2 cellular contexts compared by ENCODE assay signal in the genomic region with DNA sequence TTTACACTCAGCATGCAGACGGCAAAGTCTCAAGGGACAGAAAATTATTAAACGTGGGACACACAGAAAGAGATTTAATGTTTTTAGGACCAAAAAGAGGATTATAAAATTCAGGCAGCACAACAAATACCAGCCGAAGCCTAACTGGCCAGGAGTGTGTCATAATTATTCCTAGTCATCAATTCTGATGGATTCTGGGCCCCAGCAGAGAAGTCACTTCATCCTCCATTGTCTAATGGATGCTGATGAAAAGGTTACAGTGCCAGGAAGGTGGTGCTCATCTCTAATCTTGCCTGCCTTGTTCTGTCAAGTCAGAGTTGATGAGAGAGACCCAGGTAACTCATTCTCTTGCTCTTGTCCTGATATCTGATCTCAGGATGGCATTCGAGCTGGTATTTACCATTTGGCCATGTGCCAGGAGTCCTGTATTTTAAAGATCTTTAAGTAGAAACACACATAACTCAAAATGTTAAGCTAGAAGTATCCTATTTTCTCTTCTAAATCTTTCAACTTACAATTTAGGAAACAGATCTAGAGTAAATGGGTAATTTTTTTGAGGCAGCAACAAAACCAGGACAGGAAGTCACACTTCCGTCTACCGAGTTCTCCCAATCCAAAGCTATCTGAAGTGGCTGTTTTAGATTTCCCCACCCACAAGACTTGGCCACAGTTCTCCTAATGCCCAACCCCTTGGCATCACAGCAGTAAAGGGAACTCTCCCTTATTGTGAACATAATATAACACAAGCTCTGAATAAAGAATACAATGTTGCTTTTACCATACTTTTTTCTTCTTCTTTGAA.
A peak's percentile ranks its signal among the peaks of the same experiment; 100 is the strongest.
TF ChIP-seq lines count a peak whose summit lies in the region.

No MANE protein-coding gene starts in this region.

TF ChIP-seq in HEK293, 187 proteins besides CTCF, POLR2A, EP300 and RAD21 (continued from another document and continues in another):
- TF ChIP-seq, protein P1, sequence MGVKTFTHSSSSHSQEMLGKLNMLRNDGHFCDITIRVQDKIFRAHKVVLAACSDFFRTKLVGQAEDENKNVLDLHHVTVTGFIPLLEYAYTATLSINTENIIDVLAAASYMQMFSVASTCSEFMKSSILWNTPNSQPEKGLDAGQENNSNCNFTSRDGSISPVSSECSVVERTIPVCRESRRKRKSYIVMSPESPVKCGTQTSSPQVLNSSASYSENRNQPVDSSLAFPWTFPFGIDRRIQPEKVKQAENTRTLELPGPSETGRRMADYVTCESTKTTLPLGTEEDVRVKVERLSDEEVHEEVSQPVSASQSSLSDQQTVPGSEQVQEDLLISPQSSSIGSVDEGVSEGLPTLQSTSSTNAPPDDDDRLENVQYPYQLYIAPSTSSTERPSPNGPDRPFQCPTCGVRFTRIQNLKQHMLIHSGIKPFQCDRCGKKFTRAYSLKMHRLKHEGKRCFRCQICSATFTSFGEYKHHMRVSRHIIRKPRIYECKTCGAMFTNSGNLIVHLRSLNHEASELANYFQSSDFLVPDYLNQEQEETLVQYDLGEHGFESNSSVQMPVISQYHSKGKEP (tag by site-specific recombination; IDR thresholded peaks at IDR 0.05): 0 out of 2 replicates have a peak, but pooled peaks have one; percentile 21
- TF ChIP-seq ZNF394 (tag by site-specific recombination; IDR thresholded peaks at IDR 0.05; ENCODE audit: borderline replicate concordance) (no peak), ZNF529 (tag by site-specific recombination; IDR thresholded peaks at IDR 0.05; ENCODE audit: insufficient replicate concordance) (no peak), ZNF555 (tag by site-specific recombination; conservative IDR thresholded peaks at IDR 0.05) (no peak), OSR2 (tag by site-specific recombination; IDR thresholded peaks at IDR 0.05) (no peak), ZNF132 (tag by site-specific recombination; IDR thresholded peaks at IDR 0.05; ENCODE audit: borderline replicate concordance) (0 out of 2 replicates have a peak, but pooled peaks have one; percentile 27), KLF1 (tag by site-specific recombination; IDR thresholded peaks at IDR 0.05) (no peak)
- TF ChIP-seq, protein P2, sequence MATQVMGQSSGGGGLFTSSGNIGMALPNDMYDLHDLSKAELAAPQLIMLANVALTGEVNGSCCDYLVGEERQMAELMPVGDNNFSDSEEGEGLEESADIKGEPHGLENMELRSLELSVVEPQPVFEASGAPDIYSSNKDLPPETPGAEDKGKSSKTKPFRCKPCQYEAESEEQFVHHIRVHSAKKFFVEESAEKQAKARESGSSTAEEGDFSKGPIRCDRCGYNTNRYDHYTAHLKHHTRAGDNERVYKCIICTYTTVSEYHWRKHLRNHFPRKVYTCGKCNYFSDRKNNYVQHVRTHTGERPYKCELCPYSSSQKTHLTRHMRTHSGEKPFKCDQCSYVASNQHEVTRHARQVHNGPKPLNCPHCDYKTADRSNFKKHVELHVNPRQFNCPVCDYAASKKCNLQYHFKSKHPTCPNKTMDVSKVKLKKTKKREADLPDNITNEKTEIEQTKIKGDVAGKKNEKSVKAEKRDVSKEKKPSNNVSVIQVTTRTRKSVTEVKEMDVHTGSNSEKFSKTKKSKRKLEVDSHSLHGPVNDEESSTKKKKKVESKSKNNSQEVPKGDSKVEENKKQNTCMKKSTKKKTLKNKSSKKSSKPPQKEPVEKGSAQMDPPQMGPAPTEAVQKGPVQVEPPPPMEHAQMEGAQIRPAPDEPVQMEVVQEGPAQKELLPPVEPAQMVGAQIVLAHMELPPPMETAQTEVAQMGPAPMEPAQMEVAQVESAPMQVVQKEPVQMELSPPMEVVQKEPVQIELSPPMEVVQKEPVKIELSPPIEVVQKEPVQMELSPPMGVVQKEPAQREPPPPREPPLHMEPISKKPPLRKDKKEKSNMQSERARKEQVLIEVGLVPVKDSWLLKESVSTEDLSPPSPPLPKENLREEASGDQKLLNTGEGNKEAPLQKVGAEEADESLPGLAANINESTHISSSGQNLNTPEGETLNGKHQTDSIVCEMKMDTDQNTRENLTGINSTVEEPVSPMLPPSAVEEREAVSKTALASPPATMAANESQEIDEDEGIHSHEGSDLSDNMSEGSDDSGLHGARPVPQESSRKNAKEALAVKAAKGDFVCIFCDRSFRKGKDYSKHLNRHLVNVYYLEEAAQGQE (tag by site-specific recombination; IDR thresholded peaks at IDR 0.05): no peak
- TF ChIP-seq, protein P3, sequence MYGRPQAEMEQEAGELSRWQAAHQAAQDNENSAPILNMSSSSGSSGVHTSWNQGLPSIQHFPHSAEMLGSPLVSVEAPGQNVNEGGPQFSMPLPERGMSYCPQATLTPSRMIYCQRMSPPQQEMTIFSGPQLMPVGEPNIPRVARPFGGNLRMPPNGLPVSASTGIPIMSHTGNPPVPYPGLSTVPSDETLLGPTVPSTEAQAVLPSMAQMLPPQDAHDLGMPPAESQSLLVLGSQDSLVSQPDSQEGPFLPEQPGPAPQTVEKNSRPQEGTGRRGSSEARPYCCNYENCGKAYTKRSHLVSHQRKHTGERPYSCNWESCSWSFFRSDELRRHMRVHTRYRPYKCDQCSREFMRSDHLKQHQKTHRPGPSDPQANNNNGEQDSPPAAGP (tag by site-specific recombination; IDR thresholded peaks at IDR 0.05): no peak
- TF ChIP-seq, protein P4, sequence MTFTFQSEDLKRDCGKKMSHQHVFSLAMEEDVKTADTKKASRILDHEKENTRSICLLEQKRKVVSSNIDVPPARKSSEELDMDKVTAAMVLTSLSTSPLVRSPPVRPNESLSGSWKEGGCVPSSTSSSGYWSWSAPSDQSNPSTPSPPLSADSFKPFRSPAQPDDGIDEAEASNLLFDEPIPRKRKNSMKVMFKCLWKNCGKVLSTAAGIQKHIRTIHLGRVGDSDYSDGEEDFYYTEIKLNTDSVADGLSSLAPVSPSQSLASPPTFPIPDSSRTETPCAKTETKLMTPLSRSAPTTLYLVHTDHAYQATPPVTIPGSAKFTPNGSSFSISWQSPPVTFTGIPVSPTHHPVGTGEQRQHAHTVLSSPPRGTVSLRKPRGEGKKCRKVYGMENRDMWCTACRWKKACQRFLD (tag by site-specific recombination; IDR thresholded peaks at IDR 0.05): no peak
- TF ChIP-seq, protein P5, sequence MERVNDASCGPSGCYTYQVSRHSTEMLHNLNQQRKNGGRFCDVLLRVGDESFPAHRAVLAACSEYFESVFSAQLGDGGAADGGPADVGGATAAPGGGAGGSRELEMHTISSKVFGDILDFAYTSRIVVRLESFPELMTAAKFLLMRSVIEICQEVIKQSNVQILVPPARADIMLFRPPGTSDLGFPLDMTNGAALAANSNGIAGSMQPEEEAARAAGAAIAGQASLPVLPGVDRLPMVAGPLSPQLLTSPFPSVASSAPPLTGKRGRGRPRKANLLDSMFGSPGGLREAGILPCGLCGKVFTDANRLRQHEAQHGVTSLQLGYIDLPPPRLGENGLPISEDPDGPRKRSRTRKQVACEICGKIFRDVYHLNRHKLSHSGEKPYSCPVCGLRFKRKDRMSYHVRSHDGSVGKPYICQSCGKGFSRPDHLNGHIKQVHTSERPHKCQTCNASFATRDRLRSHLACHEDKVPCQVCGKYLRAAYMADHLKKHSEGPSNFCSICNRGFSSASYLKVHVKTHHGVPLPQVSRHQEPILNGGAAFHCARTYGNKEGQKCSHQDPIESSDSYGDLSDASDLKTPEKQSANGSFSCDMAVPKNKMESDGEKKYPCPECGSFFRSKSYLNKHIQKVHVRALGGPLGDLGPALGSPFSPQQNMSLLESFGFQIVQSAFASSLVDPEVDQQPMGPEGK (tag by site-specific recombination; IDR thresholded peaks at IDR 0.05): no peak

TF ChIP-seq in SK-N-SH, 30 proteins besides CTCF, POLR2A, EP300 and RAD21 (continued from another document):
- TF ChIP-seq, protein P6, sequence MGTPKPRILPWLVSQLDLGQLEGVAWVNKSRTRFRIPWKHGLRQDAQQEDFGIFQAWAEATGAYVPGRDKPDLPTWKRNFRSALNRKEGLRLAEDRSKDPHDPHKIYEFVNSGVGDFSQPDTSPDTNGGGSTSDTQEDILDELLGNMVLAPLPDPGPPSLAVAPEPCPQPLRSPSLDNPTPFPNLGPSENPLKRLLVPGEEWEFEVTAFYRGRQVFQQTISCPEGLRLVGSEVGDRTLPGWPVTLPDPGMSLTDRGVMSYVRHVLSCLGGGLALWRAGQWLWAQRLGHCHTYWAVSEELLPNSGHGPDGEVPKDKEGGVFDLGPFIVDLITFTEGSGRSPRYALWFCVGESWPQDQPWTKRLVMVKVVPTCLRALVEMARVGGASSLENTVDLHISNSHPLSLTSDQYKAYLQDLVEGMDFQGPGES (IDR thresholded peaks at IDR 0.05; ENCODE audit: low read depth, low read length): no peak
- TF ChIP-seq, protein P7, sequence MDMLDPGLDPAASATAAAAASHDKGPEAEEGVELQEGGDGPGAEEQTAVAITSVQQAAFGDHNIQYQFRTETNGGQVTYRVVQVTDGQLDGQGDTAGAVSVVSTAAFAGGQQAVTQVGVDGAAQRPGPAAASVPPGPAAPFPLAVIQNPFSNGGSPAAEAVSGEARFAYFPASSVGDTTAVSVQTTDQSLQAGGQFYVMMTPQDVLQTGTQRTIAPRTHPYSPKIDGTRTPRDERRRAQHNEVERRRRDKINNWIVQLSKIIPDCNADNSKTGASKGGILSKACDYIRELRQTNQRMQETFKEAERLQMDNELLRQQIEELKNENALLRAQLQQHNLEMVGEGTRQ (IDR thresholded peaks at IDR 0.05; ENCODE audit: borderline replicate concordance, low read depth, low read length): no peak
- TF ChIP-seq, protein P8, sequence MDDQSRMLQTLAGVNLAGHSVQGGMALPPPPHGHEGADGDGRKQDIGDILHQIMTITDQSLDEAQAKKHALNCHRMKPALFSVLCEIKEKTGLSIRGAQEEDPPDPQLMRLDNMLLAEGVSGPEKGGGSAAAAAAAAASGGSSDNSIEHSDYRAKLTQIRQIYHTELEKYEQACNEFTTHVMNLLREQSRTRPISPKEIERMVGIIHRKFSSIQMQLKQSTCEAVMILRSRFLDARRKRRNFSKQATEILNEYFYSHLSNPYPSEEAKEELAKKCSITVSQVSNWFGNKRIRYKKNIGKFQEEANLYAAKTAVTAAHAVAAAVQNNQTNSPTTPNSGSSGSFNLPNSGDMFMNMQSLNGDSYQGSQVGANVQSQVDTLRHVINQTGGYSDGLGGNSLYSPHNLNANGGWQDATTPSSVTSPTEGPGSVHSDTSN (IDR thresholded peaks at IDR 0.05): no peak
- TF ChIP-seq RFX5 (IDR thresholded peaks at IDR 0.05; ENCODE audit: low read length): no peak
